34 cellular contexts compared by ENCODE assay signal in genomic region chr1:228749765-228750164, GRCh38.
"Had no signal": no experiment of that assay in that cellular context is flagged by ENCODE, and none has a peak within 500 bp of the region (broad histone marks: within the 10 kb centered on the region; RNA-seq: fewer than 3 reads in every experiment).

No MANE protein-coding gene starts in this region.

- H3K9me3 ChIP-seq: MG63 had no signal

- H3K4me3 ChIP-seq: MG63 had no signal

- DNase-seq: Karpas-422, Kasumi-1, MG63, MM.1S, MV-4-11, NCI-H1048, NCI-H1092, NCI-H1092 treated with DMSO at 0.1 percent for 48 hours, NCI-H1105, NCI-H1105 treated with DMSO at 0.1 percent for 48 hours, NCI-H1417, NCI-H1417 treated with DMSO at 0.1 percent for 48 hours, NCI-H1436, NCI-H1436 treated with DMSO at 0.1 percent for 48 hours, NCI-H146, NCI-H1694, NCI-H1694 treated with DMSO at 0.1 percent for 48 hours, NCI-H187, NCI-H187 treated with DMSO at 0.1 percent for 48 hours, NCI-H1930, NCI-H2029, NCI-H2029 treated with DMSO at 0.1 percent for 48 hours, NCI-H2081, NCI-H2081 treated with DMSO at 0.1 percent for 48 hours, NCI-H2107, NCI-H2171, NCI-H2171 treated with DMSO at 0.1 percent for 48 hours, NCI-H2227 treated with DMSO at 0.1 percent for 48 hours, NCI-H226, NCI-H345, NCI-H446, NCI-H446 treated with DMSO at 0.1 percent for 48 hours, NCI-H510A, NCI-H510A treated with DMSO at 0.1 percent for 48 hours had no signal

- H3K36me3 ChIP-seq: MG63 had no signal
